In genomic region chr1:178543291-178543609, GRCh38 we compare ENCODE assay signal across 8 cellular contexts. TPM values are rescaled to one million over a fixed set of nuclear protein-coding genes. Genes with fewer than 3 reads are reported as not detected.
DNase-seq lines count a peak whose midpoint lies in the region; ATAC-seq and TF ChIP-seq lines count a peak whose summit lies in the region.

No MANE protein-coding gene starts in this region.

- WGBS in transverse colon (ENCODE audit: low coverage in 1 of 2), 2 donors, result 12% methylated on average over 10 of the region's 10 CpGs; no CpG with 5 or more reads in 1 of the 2 donors

- no peaks in the 10 kb centered on the region for H3K9me3 ChIP-seq in DND-41 (ENCODE audit: insufficient read depth, low read length, severe bottlenecking)
- H3K9me3 ChIP-seq in ascending aorta, result no peaks in the 10 kb centered on the region
- H3K9me3 ChIP-seq in transverse colon, result no peaks in the 10 kb centered on the region

- no peak for TF ChIP-seq EP300 in transverse colon (IDR thresholded peaks at IDR 0.05; ENCODE audit: low read depth)

- H2AFZ ChIP-seq in DND-41 (ENCODE audit: low read depth, low read length), result peak overlapping the region; percentile 93

- H3K27me3 ChIP-seq in DND-41 (ENCODE audit: insufficient read depth, low read length, poor library complexity) (peaks cover 5% of the 10 kb centered on the region), ascending aorta (no peaks in the 10 kb centered on the region), transverse colon (no peaks in the 10 kb centered on the region)

- in situ Hi-C loops in transverse colon (cut with MboI; ENCODE audit: low pct_ligation_motif_present in 1 of 4, low pct_unique_long_range_greater_than_20kb in 1 of 4, low sequenced_read_pairs in 3 of 4), result loop anchor here (10.0 to 25.0 kb wide), 4 partner anchors 192 to 819 kb away; partner anchors contain the start of gene AXDND1 (in 3 of the 4)

- H3K9ac ChIP-seq in DND-41 (ENCODE audit: low read depth, low read length), result peak overlapping the region; percentile 58; the same call in 1 of the 2 replicates

- H3K36me3 ChIP-seq in DND-41 (ENCODE audit: insufficient read depth, low read length) (no peaks in the 10 kb centered on the region), ascending aorta (peaks cover 0 to 9% of the 10 kb centered on the region in 2 donors), transverse colon (no peaks in the 10 kb centered on the region)

- H3K27ac ChIP-seq in DND-41 (ENCODE audit: low read length) (no peak overlapping the region), ascending aorta (peak overlapping the region in 1 of 2 donors; percentile 69), transverse colon (peak overlapping the region; percentile 89 to 96 (median 92))

- TF ChIP-seq CTCF in DND-41 (IDR thresholded peaks at IDR 0.05; ENCODE audit: borderline replicate concordance, extremely low read depth, low read length, poor library complexity, severe bottlenecking) (no peak), ascending aorta (IDR thresholded peaks at IDR 0.05) (no peak), transverse colon (IDR thresholded peaks at IDR 0.05) (peak in 1 of 5 experiments; percentile 19)

- H3K4me1 ChIP-seq in DND-41 (ENCODE audit: insufficient read depth, low read length), result peaks cover 19% of the 10 kb centered on the region
- peaks cover 0 to 6% of the 10 kb centered on the region in 2 donors for H3K4me1 ChIP-seq in ascending aorta
- peaks cover 15 to 29% (median 18%) of the 10 kb centered on the region in 4 donors for H3K4me1 ChIP-seq in transverse colon

- intact Hi-C loops in ascending aorta (cut with DNase I), result loop anchor here (5.0 kb wide), 1 partner anchor 459 kb away; no protein-coding TSS in a partner anchor
- intact Hi-C loops in left colon (cut with DNase I, micrococcal nuclease), result loop anchor here (5.0 to 10.0 kb wide), 2 partner anchors 182 to 209 kb away; partner anchors contain the start of gene RALGPS2 (in 1 of the 2)
- intact Hi-C loops in transverse colon (cut with DNase I; ENCODE audit: low total_unique reads), result loop anchor here (2.0 kb wide), 1 partner anchor 210 kb away; no protein-coding TSS in a partner anchor
- intact Hi-C loops in head of caudate nucleus (cut with DNase I), result loop anchor here (2.0 kb wide), 1 partner anchor 210 kb away; no protein-coding TSS in a partner anchor

- no peaks in the 10 kb centered on the region for H3K79me2 ChIP-seq in DND-41 (ENCODE audit: insufficient read depth, low read length)

- no peak; the same call in 2 of the 3 replicates for ATAC-seq in DND-41 (ENCODE audit: insufficient read depth, low read depth)
- ATAC-seq in GM19467 (IDR thresholded peaks at IDR 0.05; ENCODE audit: unreplicated experiment), result peak; percentile 24
- peak; percentile 26 for ATAC-seq in HG03469 (IDR thresholded peaks at IDR 0.05; ENCODE audit: unreplicated experiment)
- peak; percentile 29 for ATAC-seq in left colon

- H3K4me3 ChIP-seq in DND-41 (ENCODE audit: low read depth in 1 of 2, low read length in 2 of 2) (peak overlapping the region in 1 of 2 experiments; percentile 64; a peak in 2 of 4 replicates), ascending aorta (peak overlapping the region; percentile 92 to 96), transverse colon (peak overlapping the region; percentile 62 to 98 (median 71))

- TF ChIP-seq POLR2A in transverse colon (IDR thresholded peaks at IDR 0.05), result no peak

- H4K20me1 ChIP-seq in DND-41 (ENCODE audit: insufficient read depth, low read length), result no peaks in the 10 kb centered on the region

- DNase-seq in DND-41 (no peak), ascending aorta (ENCODE audit: low spot score in 2 of 2) (no peak), left colon (peak in 1 of 2 donors; percentile 38), transverse colon (no peak), head of caudate nucleus (no peak), H4 (ENCODE audit: low spot score) (no peak)

- peak overlapping the region; percentile 88 for H3K4me2 ChIP-seq in DND-41 (ENCODE audit: insufficient read depth, low read length)

RNA-seq across cellular contexts. Expression of gene TEX35, which starts 30.3 kb away (rescaled TPM):
- total RNA-seq in ascending aorta (not detected), left colon (not detected), transverse colon (not detected)
- not detected in 2 replicates for total RNA-seq in H4 (2014; rRNA removed; shearing (Covaris generic))

RNA-seq across cellular contexts. Expression of gene CLEC20A, which starts 46.5 kb away (rescaled TPM):
- total RNA-seq in ascending aorta (not detected), left colon (not detected), transverse colon (not detected)
- not detected in 2 replicates for total RNA-seq in H4 (2014; rRNA removed; shearing (Covaris generic))
